Comparison of ENCODE assay signal across 8 cellular contexts in genomic region chr10:110568055-110568735, GRCh38. TPM values are rescaled to one million over a fixed set of nuclear protein-coding genes. Genes with fewer than 3 reads are reported as not detected.
DNase-seq lines count a peak whose midpoint lies in the region; ATAC-seq and TF ChIP-seq lines count a peak whose summit lies in the region.

No MANE protein-coding gene starts in this region.

- peaks cover 3% of the 10 kb centered on the region; the same call in 1 of the 2 replicates for H3K27me3 Mint-ChIP-seq in H9 (ENCODE audit: low read depth)

- H3K27ac Mint-ChIP-seq in H9, result peak overlapping the region in 2 of 3 experiments; percentile 100; a peak in 5 of 7 replicates
- peak overlapping the region; percentile 99 for H3K27ac Mint-ChIP-seq in stimulated activated effector memory CD8-positive, alpha-beta T cell treated with anti-CD3 and anti-CD28 coated beads, Interleukin-12 subunit alpha, Interleukin-12 subunit beta, amount 100 ng/mL, for 72 hours

- no peaks in the 10 kb centered on the region for H3K9me3 Mint-ChIP-seq in H9
- no peaks in the 10 kb centered on the region for H3K9me3 Mint-ChIP-seq in stimulated activated effector memory CD8-positive, alpha-beta T cell treated with anti-CD3 and anti-CD28 coated beads, Interleukin-12 subunit alpha, Interleukin-12 subunit beta, amount 100 ng/mL, for 72 hours

- H2AFZ ChIP-seq in H9 (ENCODE audit: low read length), result no peak overlapping the region

- peak overlapping the region; percentile 99 for H3K18ac ChIP-seq in H9 (ENCODE audit: insufficient read length, low read depth, low read length)

- H3K56ac ChIP-seq in H9 (ENCODE audit: insufficient read length, low read depth, low read length), result peak overlapping the region; percentile 87

- H3K4ac ChIP-seq in H9 (ENCODE audit: low read depth, low read length), result no peak overlapping the region; the same call in 1 of the 2 replicates

- H2BK20ac ChIP-seq in H9 (ENCODE audit: low read depth, low read length, poor library complexity, severe bottlenecking), result no peak overlapping the region

- no peak overlapping the region for H2BK5ac ChIP-seq in H9 (ENCODE audit: insufficient read length, low read length)

- peaks cover 5% of the 10 kb centered on the region for H3K23me2 ChIP-seq in H9 (ENCODE audit: insufficient read length, low read depth, low read length, poor library complexity, severe bottlenecking)

- H3K4me3 ChIP-seq in MG63 (peak overlapping the region; percentile 95), epithelial cell of esophagus (ENCODE audit: low read length) (peak overlapping the region; percentile 85), muscle layer of colon (ENCODE audit: low read depth in 1 of 2, low read length in 2 of 2) (peak overlapping the region; percentile 82 to 86)

- no peak overlapping the region for H3K23ac ChIP-seq in H9 (ENCODE audit: insufficient read length, low read depth, low read length)

- H3K27me3 ChIP-seq in H9 (ENCODE audit: insufficient read depth, low read length) (no peaks in the 10 kb centered on the region), MG63 (no peaks in the 10 kb centered on the region), muscle layer of colon (ENCODE audit: control insufficient read depth in 1 of 2, insufficient read depth in 2 of 2, low read length in 2 of 2) (no peaks in the 10 kb centered on the region)

- no peak overlapping the region for H2AK5ac ChIP-seq in H9 (ENCODE audit: insufficient read length, low read length)

- DNase-seq in GM13977 (ENCODE audit: low spot score), result peak; percentile 19
- peak; percentile 48 for DNase-seq in H9
- DNase-seq in MG63, result no peak
- peak; percentile 30 to 46 for DNase-seq in activated CD8-positive, alpha-beta memory T cell treated with anti-CD3 and anti-CD28 coated beads for 4 hours (ENCODE audit: low read depth in 2 of 2)
- DNase-seq in epithelial cell of esophagus (ENCODE audit: low read depth), result peak; percentile 20
- DNase-seq in stimulated activated effector memory CD8-positive, alpha-beta T cell treated with anti-CD3 and anti-CD28 coated beads, Interleukin-12 subunit alpha, Interleukin-12 subunit beta, amount 100 ng/mL, for 72 hours (ENCODE audit: low spot score in 2 of 2), result peak in 1 of 2 donors; percentile 57
- DNase-seq in NCI-H187 treated with DMSO at 0.1 percent for 48 hours (lab: John Stamatoyannopoulos, UW), result no peak

- H3T11ph ChIP-seq in H9 (ENCODE audit: low read length), result no peak overlapping the region

- H3K36me3 ChIP-seq in MG63 (peaks cover 20% of the 10 kb centered on the region), muscle layer of colon (ENCODE audit: insufficient read depth, low read length) (peaks cover 4% of the 10 kb centered on the region)

- peak overlapping the region; percentile 28 for H2BK120ac ChIP-seq in H9 (ENCODE audit: low read depth, low read length, poor library complexity, severe bottlenecking)

- peaks cover 5 to 18% (median 16%) of the 10 kb centered on the region in 3 experiments; a peak in 6 of 7 replicates for H3K36me3 Mint-ChIP-seq in H9 (ENCODE audit: insufficient read depth in 1 of 3, low read depth in 3 of 3)
- H3K36me3 Mint-ChIP-seq in stimulated activated effector memory CD8-positive, alpha-beta T cell treated with anti-CD3 and anti-CD28 coated beads, Interleukin-12 subunit alpha, Interleukin-12 subunit beta, amount 100 ng/mL, for 72 hours, result peaks cover 51% of the 10 kb centered on the region

- no peak overlapping the region for H2BK15ac ChIP-seq in H9 (ENCODE audit: low read depth, low read length)

- H3K9ac ChIP-seq in H9 (ENCODE audit: extremely low read depth, insufficient read length, low read length) (peak overlapping the region; percentile 97), muscle layer of colon (ENCODE audit: low read length) (peak overlapping the region; percentile 73)

- TF ChIP-seq CTCF in GM13977 (IDR thresholded peaks at IDR 0.05; ENCODE audit: extremely low read depth, insufficient read depth, missing control alignments) (no peak), H9 (conservative IDR thresholded peaks at IDR 0.05) (no peak), epithelial cell of esophagus (IDR thresholded peaks at IDR 0.05; ENCODE audit: insufficient read depth, low read depth, low read length, missing control alignments) (no peak)

- H3K14ac ChIP-seq in H9 (ENCODE audit: insufficient read depth, low read length), result peak overlapping the region; percentile 99

- H3K4me1 ChIP-seq in H9 (ENCODE audit: insufficient read depth, low read length), result no peaks in the 10 kb centered on the region
- peaks cover 41% of the 10 kb centered on the region for H3K4me1 ChIP-seq in muscle layer of colon (ENCODE audit: insufficient read depth, low read length)

- H3K27ac ChIP-seq in H9 (ENCODE audit: insufficient read length, low read depth, low read length), result peak overlapping the region; percentile 83
- H3K27ac ChIP-seq in muscle layer of colon (ENCODE audit: low read depth, low read length), result peak overlapping the region; percentile 90

- H3K4me1 Mint-ChIP-seq in H9, result peaks cover 27 to 35% of the 10 kb centered on the region in 2 experiments
- peaks cover 40% of the 10 kb centered on the region for H3K4me1 Mint-ChIP-seq in stimulated activated effector memory CD8-positive, alpha-beta T cell treated with anti-CD3 and anti-CD28 coated beads, Interleukin-12 subunit alpha, Interleukin-12 subunit beta, amount 100 ng/mL, for 72 hours

- H4K91ac ChIP-seq in H9 (ENCODE audit: insufficient read length, low read depth, low read length), result peak overlapping the region; percentile 70

- H4K8ac ChIP-seq in H9 (replicated peaks; ENCODE audit: insufficient read length, low read depth, low read length), result no peak overlapping the region

- no peaks in the 10 kb centered on the region for H3K79me1 ChIP-seq in H9 (ENCODE audit: insufficient read depth, low read depth, low read length, poor library complexity, severe bottlenecking)

- peak overlapping the region; percentile 73 for H3K4me2 ChIP-seq in H9 (ENCODE audit: insufficient read depth, insufficient read length, low read length)

- H4K5ac ChIP-seq in H9 (ENCODE audit: insufficient read length, low read depth, low read length), result no peak overlapping the region

- in situ Hi-C loops in GM13977 (cut with MboI; ENCODE audit: low pct_unique_long_range_greater_than_20kb, low sequenced_read_pairs, unreplicated experiment), result loop anchor here (25.0 kb wide), 1 partner anchor 431 kb away; no protein-coding TSS in a partner anchor

- H3K79me2 ChIP-seq in H9 (ENCODE audit: insufficient read depth, low read length), result peaks cover 29% of the 10 kb centered on the region; the same call in 1 of the 2 replicates

- no peaks in the 10 kb centered on the region for H4K20me1 ChIP-seq in H9 (ENCODE audit: control insufficient read depth, insufficient read depth, insufficient read length)

- WGBS in H9 (ENCODE audit: extremely low coverage, insufficient read length, low lambda C conversion rate), result no CpG with 5 or more reads among the region's 40 CpGs

- no peak overlapping the region for H2BK12ac ChIP-seq in H9 (ENCODE audit: insufficient read length, low read depth, low read length)

- peak; percentile 61 for ATAC-seq in stimulated activated effector memory CD8-positive, alpha-beta T cell treated with anti-CD3 and anti-CD28 coated beads, Interleukin-12 subunit alpha, Interleukin-12 subunit beta, amount 100 ng/mL, for 72 hours

- H3K4me3 Mint-ChIP-seq in H9, result peak overlapping the region; percentile 95 to 98
- peak overlapping the region; percentile 95 for H3K4me3 Mint-ChIP-seq in stimulated activated effector memory CD8-positive, alpha-beta T cell treated with anti-CD3 and anti-CD28 coated beads, Interleukin-12 subunit alpha, Interleukin-12 subunit beta, amount 100 ng/mL, for 72 hours

- no peaks in the 10 kb centered on the region for H3K9me3 ChIP-seq in H9 (ENCODE audit: control insufficient read depth, low read depth, low read length)
- H3K9me3 ChIP-seq in MG63, result no peaks in the 10 kb centered on the region
- no peaks in the 10 kb centered on the region for H3K9me3 ChIP-seq in muscle layer of colon (ENCODE audit: low read length)

RNA-seq across cellular contexts. Expression of gene SMC3, which starts 0.7 kb away (rescaled TPM):
- total RNA-seq in H9 (2021), result 80.6 and 82.4 TPM in 2 replicates
- 25.4 and 43.4 TPM in 2 replicates for total RNA-seq in MG63 (2014; rRNA removed; shearing (Covaris generic); ENCODE audit: low replicate concordance)

Comparison
In these comparisons a context has a peak if more than half of its experiments do, and no peak if none do; other contexts are left out.
1. DNase-seq: peak in GM13977 (single experiment), H9 (single experiment), activated CD8-positive, alpha-beta memory T cell treated with anti-CD3 and anti-CD28 coated beads for 4 hours (2 of 2) and epithelial cell of esophagus (single experiment); none in MG63 (single experiment) and NCI-H187 treated with DMSO at 0.1 percent for 48 hours (single experiment).
2. Peak in every context shown above with its lines, with median percentiles within 50 percentile points of each other: H3K4me3 ChIP-seq.